ENCODE assay signal across 8 cellular contexts in the genomic region with DNA sequence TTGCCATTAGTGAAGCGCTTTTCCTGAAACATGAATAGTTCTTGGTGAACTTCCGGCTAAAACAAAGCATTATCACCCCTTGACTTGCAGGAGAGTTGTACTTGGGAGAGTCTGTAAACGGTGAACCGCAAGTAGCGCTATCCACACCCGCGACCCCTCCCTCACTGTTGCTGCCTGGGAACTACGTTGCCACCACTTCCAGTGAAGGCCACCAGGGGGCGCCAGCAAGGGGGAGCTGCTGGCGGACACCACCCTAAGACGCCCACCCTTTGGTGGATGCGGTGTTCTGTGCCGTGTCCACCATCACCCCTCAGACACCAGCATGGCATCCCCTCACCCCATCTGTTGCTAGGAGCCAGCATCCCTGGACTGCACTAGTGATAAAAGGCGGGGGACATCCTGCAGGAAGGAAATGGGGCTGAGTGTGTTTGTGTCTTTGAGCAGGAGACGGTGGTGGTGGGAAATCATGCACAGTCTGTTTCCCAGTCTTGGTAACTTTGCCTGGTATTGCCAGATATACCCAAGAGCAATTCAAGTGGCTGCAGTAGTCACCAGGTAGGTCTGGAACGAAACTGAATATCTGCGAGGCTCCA.
DNase-seq lines count a peak whose midpoint lies in the region; ATAC-seq lines count a peak whose summit lies in the region.

No MANE protein-coding gene starts in this region.

- DNase-seq in AG20443 (ENCODE audit: low spot score), result peak; percentile 47
- peak; percentile 32 for DNase-seq in KBM-7
- peak; percentile 44 to 46 for DNase-seq in activated T-cell treated with anti-CD3 and anti-CD28 coated beads, Interleukin-2, amount 50 U/mL, for 72 hours
- DNase-seq in iPS DF 4.7 (ENCODE audit: extremely low read depth, low spot score), result peak; percentile 46
- DNase-seq in stimulated activated CD8-positive, alpha-beta memory T cell treated with anti-CD3 and anti-CD28 coated beads, Interleukin-4, amount 100 ng/mL, for 48 hours, result peak; percentile 76

- no peaks in the 10 kb centered on the region for H3K36me3 Mint-ChIP-seq in activated T-cell treated with anti-CD3 and anti-CD28 coated beads, Interleukin-2, amount 50 U/mL, for 72 hours (ENCODE audit: insufficient read depth in 2 of 2)

- H3K27me3 Mint-ChIP-seq in activated T-cell treated with anti-CD3 and anti-CD28 coated beads, Interleukin-2, amount 50 U/mL, for 72 hours (ENCODE audit: low read depth), result no peaks in the 10 kb centered on the region

- H3K9me3 Mint-ChIP-seq in activated T-cell treated with anti-CD3 and anti-CD28 coated beads, Interleukin-2, amount 50 U/mL, for 72 hours, result no peaks in the 10 kb centered on the region

- no peak overlapping the region for H3K27ac Mint-ChIP-seq in activated T-cell treated with anti-CD3 and anti-CD28 coated beads, Interleukin-2, amount 50 U/mL, for 72 hours

- H3K4me3 Mint-ChIP-seq in activated T-cell treated with anti-CD3 and anti-CD28 coated beads, Interleukin-2, amount 50 U/mL, for 72 hours, result no peak overlapping the region

- H3K4me1 Mint-ChIP-seq in activated T-cell treated with anti-CD3 and anti-CD28 coated beads, Interleukin-2, amount 50 U/mL, for 72 hours (ENCODE audit: low read depth), result peaks cover 6% of the 10 kb centered on the region

- in situ Hi-C loops in KBM-7 (cut with MboI; ENCODE audit: low pct_unique_long_range_greater_than_20kb, low sequenced_read_pairs), result no loop called here

- peak in 1 of 2 donors; percentile 25 for ATAC-seq in activated T-cell treated with anti-CD3 and anti-CD28 coated beads, Interleukin-2, amount 50 U/mL, for 72 hours (replicated peaks in 1 of 2)
- ATAC-seq in GM19351 (IDR thresholded peaks at IDR 0.05; ENCODE audit: unreplicated experiment) (no peak), HG02938 (IDR thresholded peaks at IDR 0.05; ENCODE audit: unreplicated experiment) (no peak), GM21390 (IDR thresholded peaks at IDR 0.05; ENCODE audit: unreplicated experiment) (no peak)
